ENCODE assay signal across 19 cellular contexts in the genomic region with DNA sequence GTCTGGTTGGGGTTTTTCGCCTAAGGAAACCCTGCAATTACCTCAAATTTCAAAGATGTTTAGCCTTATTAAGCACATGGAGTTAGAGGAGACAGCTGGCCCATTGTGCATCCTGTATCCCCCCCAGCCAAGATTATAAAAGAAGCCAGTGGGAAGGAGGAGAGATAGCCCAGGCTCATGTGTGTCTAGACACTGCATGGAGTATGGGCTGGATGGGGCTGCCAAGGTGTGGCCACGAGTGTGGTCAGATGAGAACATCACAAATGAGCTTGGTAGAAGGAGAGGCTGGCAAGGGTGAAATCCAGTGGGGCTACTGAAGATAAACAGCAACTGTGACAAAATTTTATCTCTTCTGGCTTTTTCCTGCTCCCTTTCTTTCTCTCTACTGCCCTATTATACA.
"Had no signal": no experiment of that assay in that cellular context is flagged by ENCODE, and none has a peak within 500 bp of the region (broad histone marks: within the 10 kb centered on the region; RNA-seq: fewer than 3 reads in every experiment).

No MANE protein-coding gene starts in this region.

- ATAC-seq: Panc1, Right ventricle myocardium inferior had no signal

- H3K27ac ChIP-seq: SJCRH30, SK-N-MC had no signal

- H3K4me1 ChIP-seq: SJCRH30 had no signal

- DNase-seq: Karpas-422, KBM-7, MM.1S, NCI-H1092 treated with DMSO at 0.1 percent for 48 hours, NCI-H1436, NCI-H187, NCI-H2029, NCI-H2081 treated with DMSO at 0.1 percent for 48 hours, NCI-H2171 treated with DMSO at 0.1 percent for 48 hours, NCI-H345, NCI-H446 treated with DMSO at 0.1 percent for 48 hours, NCI-H524, NCI-H526 treated with DMSO at 0.1 percent for 48 hours, NCI-H774, SHP77 treated with DMSO at 0.1 percent for 48 hours, SJCRH30 had no signal

- H3K27me3 ChIP-seq: SJCRH30 had no signal

- H3K36me3 ChIP-seq: SJCRH30 had no signal

- H3K9me3 ChIP-seq: SJCRH30 had no signal

- H3K4me3 ChIP-seq: SJCRH30, SK-N-MC had no signal
